Comparison of ENCODE assay signal across 21 cellular contexts in the genomic region with DNA sequence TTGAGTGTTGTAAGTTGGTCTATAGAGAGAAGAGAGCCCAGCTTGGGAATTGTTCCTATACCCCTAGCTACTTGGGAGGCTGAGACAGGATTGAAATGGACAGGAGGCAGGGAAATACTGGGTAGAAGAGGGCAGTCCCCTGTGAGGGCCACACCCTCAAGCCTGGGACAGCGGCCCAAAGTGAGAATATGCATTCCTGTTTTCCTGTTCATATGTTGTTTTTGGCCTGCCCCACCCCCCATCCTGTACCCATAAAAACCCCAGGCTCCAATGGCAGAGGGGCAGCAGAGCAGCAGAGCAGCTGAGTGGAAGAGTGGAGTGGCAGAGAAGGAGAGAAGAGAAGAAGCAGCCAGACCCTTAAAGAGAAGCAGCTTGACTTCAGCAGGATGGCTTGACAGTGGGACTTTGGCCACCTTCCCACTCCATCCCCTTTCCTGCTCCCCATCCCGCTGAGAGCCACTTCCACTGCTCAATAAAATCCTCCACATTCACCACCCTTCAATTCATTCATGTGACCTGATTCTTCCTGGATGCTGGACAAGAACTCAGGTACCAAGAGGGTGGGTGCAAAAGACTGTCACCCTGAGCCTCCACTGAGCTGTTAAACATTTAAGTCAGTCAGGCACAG.
"Had no signal": no experiment of that assay in that cellular context is flagged by ENCODE, and none has a peak within 500 bp of the region (broad histone marks: within the 10 kb centered on the region; RNA-seq: fewer than 3 reads in every experiment).

No MANE protein-coding gene starts in this region.

- H3K9me3 ChIP-seq: gastroesophageal sphincter, tibial artery, uterus had no signal

- H3K36me3 ChIP-seq: gastroesophageal sphincter, heart right ventricle, left ventricle myocardium inferior, tibial artery, uterus had no signal

- ATAC-seq: activated CD4-positive, CD25-positive, alpha-beta regulatory T cell treated with anti-CD3 and anti-CD28 coated beads, Interleukin-2, amount 50 U/mL, for 24 hours; activated CD8-positive, alpha-beta T cell treated with anti-CD3 and anti-CD28 coated beads, Interleukin-2, amount 10 ng/mL, durations not matched to agents 7 days and 5 days; activated naive CD4-positive, alpha-beta T cell treated with anti-CD3 and anti-CD28 coated beads, Interleukin-2, amount 50 U/mL, for 72 hours; effector memory CD8-positive, alpha-beta T cell; gastroesophageal sphincter; heart right ventricle had no signal

- H3K4me1 ChIP-seq: gastroesophageal sphincter, heart right ventricle, left ventricle myocardium inferior, tibial artery, uterus had no signal

- DNase-seq: activated CD4-positive, alpha-beta T cell treated with anti-CD3 and anti-CD28 coated beads, Interleukin-2, amount 10 ng/mL, durations not matched to agents 7 days and 5 days; activated CD8-positive, alpha-beta T cell treated with anti-CD3 and anti-CD28 coated beads, Interleukin-2, amount 10 ng/mL, durations not matched to agents 7 days and 5 days; activated effector memory CD4-positive, alpha-beta T cell treated with Interleukin-2 at 50 U/mL for 16 hours; activated T-cell treated with anti-CD3 and anti-CD28 coated beads, Interleukin-2, amount 50 U/mL, for 24 hours; effector memory CD8-positive, alpha-beta T cell; heart right ventricle; immature natural killer cell; kidney glomerular epithelial cell; left ventricle myocardium inferior; occipital lobe; retina; stimulated activated CD4-positive, alpha-beta T cell treated with anti-CD3 and anti-CD28 coated beads, Interleukin-12 subunit alpha, Interleukin-12 subunit beta, amount 100 ng/mL, for 4 hours; stimulated activated CD4-positive, alpha-beta T cell treated with anti-CD3 and anti-CD28 coated beads, Interleukin-1b, Interleukin-23, amount 100 ng/mL, for 48 hours; stimulated activated CD8-positive, alpha-beta memory T cell treated with anti-CD3 and anti-CD28 coated beads, Interleukin-4, amount 100 ng/mL, for 48 hours; stimulated activated naive CD4-positive, alpha-beta T cell treated with Interleukin-2 at 50 U/mL for 16 hours; substantia nigra; tibial artery; uterus had no signal

- H3K27me3 ChIP-seq: gastroesophageal sphincter, heart right ventricle, tibial artery, uterus had no signal

- H3K27ac ChIP-seq: gastroesophageal sphincter, heart right ventricle, left ventricle myocardium inferior, tibial artery, uterus had no signal

- H3K4me3 ChIP-seq: gastroesophageal sphincter, heart right ventricle, left ventricle myocardium inferior, tibial artery, uterus had no signal
